ENCODE assay signal across 18 cellular contexts in genomic region chr1:156417700-156418015, GRCh38. TPM values are rescaled to one million over a fixed set of nuclear protein-coding genes. Genes with fewer than 3 reads are reported as not detected.
A peak's percentile ranks its signal among the peaks of the same experiment; 100 is the strongest.
DNase-seq lines count a peak whose midpoint lies in the region; ATAC-seq and TF ChIP-seq lines count a peak whose summit lies in the region.
"Had no signal": no experiment of that assay in that cellular context is flagged by ENCODE, and none has a peak within 500 bp of the region (broad histone marks: within the 10 kb centered on the region; RNA-seq: fewer than 3 reads in every experiment).

No MANE protein-coding gene starts in this region.

- CTCF ChIA-PET in PC-9 (lab: Charles Lee) = no interaction called here

- H3K36me3 ChIP-seq in PC-9 (ENCODE audit: low read depth) = peaks cover 22% of the 10 kb centered on the region

- no peaks in the 10 kb centered on the region for H3K9me3 ChIP-seq in PC-9 (ENCODE audit: insufficient read depth, low read depth)
- H3K9me3 ChIP-seq: SK-N-SH had no signal

- peaks cover 96% of the 10 kb centered on the region for H3K27me3 Mint-ChIP-seq in neural crest cell (ENCODE audit: low read depth)

- peaks cover 2% of the 10 kb centered on the region for H3K36me3 Mint-ChIP-seq in neural crest cell (ENCODE audit: low read depth)

- H2AFZ ChIP-seq in PC-9 = no peak overlapping the region
- H2AFZ ChIP-seq: GM23248 had no signal

- peaks cover 4% of the 10 kb centered on the region for H3K4me1 Mint-ChIP-seq in neural crest cell

- H4K20me1 ChIP-seq in PC-9 (ENCODE audit: insufficient read depth) = no peaks in the 10 kb centered on the region

- no peaks in the 10 kb centered on the region for H3K9me3 Mint-ChIP-seq in neural crest cell
- H3K9me3 Mint-ChIP-seq: CD8-positive, alpha-beta memory T cell had no signal

- intact Hi-C loops in PC-9 (cut with micrococcal nuclease; ENCODE audit: unreplicated experiment) = no loop called here

- in situ Hi-C loops in G401 (cut with HindIII; ENCODE audit: low sequenced_read_pairs) = no loop called here

- TF ChIP-seq CTCF in PC-9 (conservative IDR thresholded peaks at IDR 0.05) (no peak), neural crest cell (conservative IDR thresholded peaks at IDR 0.05) (no peak)

- H3F3A ChIP-seq in PC-9 (ENCODE audit: insufficient read depth, low read depth) = peaks cover 5% of the 10 kb centered on the region; the same call in 1 of the 2 replicates

- ATAC-seq in activated CD4-positive, CD25-positive, alpha-beta regulatory T cell treated with anti-CD3 and anti-CD28 coated beads, Interleukin-2, amount 50 U/mL, for 24 hours = no peak

- no peaks in the 10 kb centered on the region for H3K9me2 ChIP-seq in PC-9 (ENCODE audit: insufficient read depth)
- H3K9me2 ChIP-seq: SK-N-SH had no signal

- H3K27me3 ChIP-seq in PC-9 (ENCODE audit: insufficient read depth, low read depth) = no peaks in the 10 kb centered on the region

- H3K27ac Mint-ChIP-seq in neural crest cell (ENCODE audit: unreplicated experiment) = peak overlapping the region; percentile 28

- no peak overlapping the region for H3K4me3 Mint-ChIP-seq in neural crest cell

- H3K4me3 ChIP-seq in PC-9 = no peak overlapping the region
- H3K4me3 ChIP-seq: GM23248 had no signal

- DNase-seq in G401 (ENCODE audit: low spot score) (peak; percentile 69), PC-9 (no peak), neural crest cell (ENCODE audit: low read depth, low spot score) (no peak), DMS153 treated with DMSO at 0.1 percent for 48 hours (lab: John Stamatoyannopoulos, UW; ENCODE audit: unreplicated experiment) (no peak), cortex of kidney (lab: John Stamatoyannopoulos, UW) (no peak)
- DNase-seq: CD8-positive, alpha-beta memory T cell; DND-41; GM23248; HCEC 1CT; NCI-H1417; NCI-H2029; OCI-M1; RPMI8226; SHP77 treated with DMSO at 0.1 percent for 48 hours; SK-N-SH had no signal

- peak overlapping the region; percentile 80; the same call in 1 of the 2 replicates for H3K4me2 ChIP-seq in PC-9
- H3K4me2 ChIP-seq: SK-N-SH had no signal

- H3K79me2 ChIP-seq in PC-9 (ENCODE audit: low read depth) = peaks cover 35% of the 10 kb centered on the region

- POLR2A ChIA-PET in PC-9 (lab: Charles Lee; ENCODE audit: unreplicated experiment) = no interaction called here

- BruUV-seq in PC-9 (replicated peaks; lab: Mats Ljungman, UMichigan) = no TSS peak

- peaks cover 25% of the 10 kb centered on the region for H3K4me1 ChIP-seq in PC-9 (replicated peaks; ENCODE audit: insufficient read depth)

- no peak overlapping the region for H3K27ac ChIP-seq in PC-9
- peak overlapping the region; percentile 74 for H3K27ac ChIP-seq in cingulate gyrus (ENCODE audit: low read depth, low read length)
- H3K27ac ChIP-seq: GM23248 had no signal

RNA-seq across cellular contexts. Expression of gene RHBG, which starts 48.6 kb away (rescaled TPM):
- 0.06 and 3.5 TPM in 2 replicates for total RNA-seq in G401 (2014; rRNA removed; shearing (Covaris generic))
- total RNA-seq in PC-9 (2021) (1.8 and 4.0 TPM in 2 replicates), neural crest cell (not detected in 2 replicates)
- total RNA-seq: CD8-positive, alpha-beta memory T cell; GM23248; NCI-H460 had no signal
